In the genomic region with DNA sequence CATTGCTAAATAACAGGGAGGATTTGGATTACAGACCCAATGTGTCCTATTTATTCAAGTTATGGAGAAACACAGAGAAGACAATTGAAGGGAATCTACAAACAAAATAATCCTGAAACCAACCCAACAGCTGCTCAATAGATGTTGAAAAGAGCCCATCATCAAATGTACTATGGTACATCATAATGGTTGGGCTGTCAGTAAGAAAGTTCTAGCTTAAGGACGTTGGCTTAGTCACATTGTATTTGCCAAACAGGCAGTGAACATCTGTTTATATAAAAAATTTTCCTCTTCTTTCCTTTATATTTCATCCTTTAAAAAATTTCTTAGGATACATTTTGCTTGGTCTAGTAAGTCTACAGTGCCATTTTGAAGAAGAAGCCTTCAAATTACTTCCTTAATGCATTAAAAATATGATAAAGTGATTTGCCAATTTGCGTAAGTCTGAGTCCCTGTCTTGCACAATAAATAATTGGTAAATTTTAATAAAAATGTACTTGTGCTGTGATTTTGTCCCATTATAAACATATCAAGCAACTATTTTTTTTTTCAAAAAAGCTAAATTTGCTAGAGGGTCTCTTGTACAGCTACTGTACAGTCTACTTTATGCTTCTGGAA, we compare ENCODE assay signal across 9 cellular contexts. TPM values are rescaled to one million over a fixed set of nuclear protein-coding genes. Genes with fewer than 3 reads are reported as not detected.
DNase-seq lines count a peak whose midpoint lies in the region; ATAC-seq, FAIRE-seq and TF ChIP-seq lines count a peak whose summit lies in the region.
"Had no signal": no experiment of that assay in that cellular context is flagged by ENCODE, and none has a peak within 500 bp of the region (broad histone marks: within the 10 kb centered on the region; RNA-seq: fewer than 3 reads in every experiment).

No MANE protein-coding gene starts in this region.

- peak overlapping the region; percentile 30 for H3K27ac Mint-ChIP-seq in activated T-helper 17 cell treated with anti-CD3 and anti-CD28 coated beads, Interleukin-2, amount 50 U/mL, for 72 hours

- H3K4me3 ChIP-seq in heart right ventricle (no peak overlapping the region), spleen (no peak overlapping the region)

- intact Hi-C loops in heart right ventricle (cut with DNase I), result loop anchor here in 4 of 10 donors (5.0 to 10.0 kb wide), 4 partner anchors 48 to 58 kb away; no protein-coding TSS in a partner anchor
- intact Hi-C loops in spleen (cut with DNase I; ENCODE audit: low total_unique reads), result no loop called here

- H3K27me3 ChIP-seq in heart right ventricle (no peaks in the 10 kb centered on the region), spleen (replicated peaks in 1 of 7) (no peaks in the 10 kb centered on the region)

- H3K9me3 ChIP-seq in heart right ventricle (no peaks in the 10 kb centered on the region), spleen (no peaks in the 10 kb centered on the region)

- no peak for ATAC-seq in activated T-helper 17 cell treated with anti-CD3 and anti-CD28 coated beads, Interleukin-2, amount 50 U/mL, for 72 hours (replicated peaks)
- ATAC-seq in heart right ventricle (peak in 2 of 8 donors; percentile 15 to 17), HG03432 (IDR thresholded peaks at IDR 0.05; ENCODE audit: unreplicated experiment) (no peak), HG03159 (IDR thresholded peaks at IDR 0.05; ENCODE audit: unreplicated experiment) (no peak)

- H3K27me3 Mint-ChIP-seq in activated T-helper 17 cell treated with anti-CD3 and anti-CD28 coated beads, Interleukin-2, amount 50 U/mL, for 72 hours, result no peaks in the 10 kb centered on the region

- H3K4me3 Mint-ChIP-seq in activated T-helper 17 cell treated with anti-CD3 and anti-CD28 coated beads, Interleukin-2, amount 50 U/mL, for 72 hours, result no peak overlapping the region

- H3K36me3 ChIP-seq in heart right ventricle (no peaks in the 10 kb centered on the region), spleen (no peaks in the 10 kb centered on the region)

- peak overlapping the region in 8 of 10 donors; percentile 4 to 88 (median 80) for H3K27ac ChIP-seq in heart right ventricle
- peak overlapping the region in 5 of 8 donors; percentile 18 to 58 (median 50) for H3K27ac ChIP-seq in spleen

- no peak for TF ChIP-seq POLR2A in spleen (IDR thresholded peaks at IDR 0.05)

- no peaks in the 10 kb centered on the region for H3K9me3 Mint-ChIP-seq in activated T-helper 17 cell treated with anti-CD3 and anti-CD28 coated beads, Interleukin-2, amount 50 U/mL, for 72 hours

- H3K36me3 Mint-ChIP-seq in activated T-helper 17 cell treated with anti-CD3 and anti-CD28 coated beads, Interleukin-2, amount 50 U/mL, for 72 hours (ENCODE audit: low read depth), result no peaks in the 10 kb centered on the region

- DNase-seq in ELR (ENCODE audit: low read depth) (peak; percentile 58), heart right ventricle (no peak), spleen (no peak), D721Med (ENCODE audit: insufficient read length, low spot score) (no peak), islet precursor cell (no peak)
- DNase-seq: NCI-H1105 treated with DMSO at 0.1 percent for 48 hours had no signal

- peaks cover 0 to 56% (median 27%) of the 10 kb centered on the region in 9 donors for H3K4me1 ChIP-seq in heart right ventricle
- H3K4me1 ChIP-seq in spleen, result peaks cover 0 to 11% (median 0%) of the 10 kb centered on the region in 6 donors

- TF ChIP-seq CTCF in heart right ventricle (IDR thresholded peaks at IDR 0.05), result no peak
- no peak for TF ChIP-seq CTCF in spleen (IDR thresholded peaks at IDR 0.05 in 8 of 11, conservative IDR thresholded peaks at IDR 0.05 in 3 of 11)
- no peak for TF ChIP-seq CTCF in D721Med (IDR thresholded peaks at IDR 0.05; ENCODE audit: insufficient read depth, missing control alignments)

- 54 to 70% methylated on average over 2 of the region's 2 CpGs for WGBS in heart right ventricle, 2 donors
- 58 to 84% (median 66%) methylated on average over 2 of the region's 2 CpGs for WGBS in spleen, 5 donors

- no peaks in the 10 kb centered on the region for H3K4me1 Mint-ChIP-seq in activated T-helper 17 cell treated with anti-CD3 and anti-CD28 coated beads, Interleukin-2, amount 50 U/mL, for 72 hours

- no peak for FAIRE-seq in D721Med (lab: Jason Lieb, UNC)

RNA-seq across cellular contexts. Expression of gene MAP3K7CL, which starts 14.4 kb away (rescaled TPM):
- 1 to 10 TPM; 3.2 to 9.5 TPM for total RNA-seq in activated T-helper 17 cell treated with anti-CD3 and anti-CD28 coated beads, Interleukin-2, amount 50 U/mL, for 72 hours
- total RNA-seq in heart right ventricle (10 to 100 TPM in 3 of 10 donors, 1 to 10 TPM in 4, under 1 TPM in 3; 0.64 to 62.1 (median 4.3) TPM), spleen (10 to 100 TPM in 5 of 7 donors, 1 to 10 TPM in 2; 7.1 to 24.3 (median 13.9) TPM)
- polyA plus RNA-seq in heart right ventricle (1 to 10 TPM; 2.6 to 3.2 TPM), spleen (10 to 100 TPM in 2 of 3 donors, 1 to 10 TPM in 1; 6.9 to 13.3 (median 10.5) TPM)
